Comparison of ENCODE assay signal across 8 cellular contexts in genomic region chr14:33938131-33938949, GRCh38. TPM values are rescaled to one million over a fixed set of nuclear protein-coding genes. Genes with fewer than 3 reads are reported as not detected.
DNase-seq lines count a peak whose midpoint lies in the region; ATAC-seq and TF ChIP-seq lines count a peak whose summit lies in the region.

No MANE protein-coding gene starts in this region.

- H3K27ac ChIP-seq in lower lobe of right lung, result no peak overlapping the region
- H3K27ac ChIP-seq in aorta (ENCODE audit: low read depth in 1 of 2, low read length in 2 of 2), result peak overlapping the region in 1 of 2 donors; percentile 56

- 11 to 15% methylated on average over 20 of the region's 20 CpGs for WGBS in aorta, 2 donors

- DNase-seq in NCI-H2227 (lab: John Stamatoyannopoulos, UW; ENCODE audit: unreplicated experiment) (peak; percentile 81), cerebellum (ENCODE audit: low spot score) (peak; percentile 57), lower lobe of right lung (no peak), aorta (peak; percentile 78 to 86)
- DNase-seq in central memory CD4-positive, alpha-beta T cell, result no peak
- DNase-seq in effector memory CD8-positive, alpha-beta T cell, result no peak

- no peaks in the 10 kb centered on the region for H3K27me3 ChIP-seq in lower lobe of right lung (ENCODE audit: low read depth)
- peaks cover 0 to 1% of the 10 kb centered on the region in 2 donors for H3K27me3 ChIP-seq in aorta (ENCODE audit: control insufficient read depth in 1 of 2, insufficient read depth in 2 of 2, low read length in 1 of 2)

- H3K4me1 Mint-ChIP-seq in effector memory CD8-positive, alpha-beta T cell (ENCODE audit: low read depth in 2 of 2), result no peaks in the 10 kb centered on the region

- no peak for TF ChIP-seq CTCF in lower lobe of right lung (IDR thresholded peaks at IDR 0.05)

- no peak overlapping the region for H3K4me3 Mint-ChIP-seq in effector memory CD8-positive, alpha-beta T cell

- H3K4me1 ChIP-seq in lower lobe of right lung (peaks cover 12% of the 10 kb centered on the region), aorta (ENCODE audit: control insufficient read depth in 1 of 2, insufficient read depth in 2 of 2, low read length in 2 of 2) (peaks cover 0 to 2% of the 10 kb centered on the region in 2 donors)

- H3K9me3 ChIP-seq in lower lobe of right lung (no peaks in the 10 kb centered on the region), aorta (ENCODE audit: control insufficient read depth, low read length) (no peaks in the 10 kb centered on the region)

- no peaks in the 10 kb centered on the region for H3K36me3 Mint-ChIP-seq in effector memory CD8-positive, alpha-beta T cell (ENCODE audit: insufficient read depth)

- H3K9me3 Mint-ChIP-seq in effector memory CD8-positive, alpha-beta T cell, result no peaks in the 10 kb centered on the region

- H3K4me3 ChIP-seq in lower lobe of right lung, result peak overlapping the region; percentile 20
- H3K4me3 ChIP-seq in aorta (ENCODE audit: low read length in 2 of 2), result peak overlapping the region in 1 of 2 donors; percentile 43

- intact Hi-C loops in lower lobe of right lung (cut with DNase I) (no loop called here), aorta (cut with DNase I) (no loop called here)

- no peak overlapping the region for H3K27ac Mint-ChIP-seq in effector memory CD8-positive, alpha-beta T cell

- ATAC-seq in GM21825 (IDR thresholded peaks at IDR 0.05; ENCODE audit: unreplicated experiment) (peak; percentile 62), lower lobe of right lung (peak; percentile 37 to 80), aorta (ENCODE audit: low FRiP score) (peak; percentile 86), GM21390 (IDR thresholded peaks at IDR 0.05; ENCODE audit: unreplicated experiment) (no peak)
- ATAC-seq in effector memory CD8-positive, alpha-beta T cell (replicated peaks), result no peak

- H3K36me3 ChIP-seq in lower lobe of right lung (no peaks in the 10 kb centered on the region), aorta (ENCODE audit: control insufficient read depth in 1 of 2, insufficient read depth in 2 of 2, low read length in 1 of 2) (no peaks in the 10 kb centered on the region)

- no peaks in the 10 kb centered on the region for H3K27me3 Mint-ChIP-seq in effector memory CD8-positive, alpha-beta T cell

RNA-seq across cellular contexts. Expression of gene EGLN3, which starts 12.5 kb away (rescaled TPM):
- 9.2 TPM for total RNA-seq in cerebellum
- total RNA-seq in lower lobe of right lung, result 10.5 TPM
- 10 to 100 TPM; 23.9 to 46.7 TPM for total RNA-seq in aorta
- polyA plus RNA-seq in aorta, result 10 to 100 TPM in 1 of 2 donors, under 1 TPM in 1; 0.33 to 15.7 TPM

Comparison
In these comparisons a context has a peak if more than half of its experiments do, and no peak if none do; other contexts are left out.
1. ATAC-seq: peak in GM21825 (single experiment), lower lobe of right lung (2 of 2) and aorta (single experiment); none in GM21390 (single experiment) and effector memory CD8-positive, alpha-beta T cell (single experiment).
2. DNase-seq: peak in NCI-H2227 (single experiment), cerebellum (single experiment) and aorta (2 of 2); none in lower lobe of right lung (single experiment), central memory CD4-positive, alpha-beta T cell (single experiment) and effector memory CD8-positive, alpha-beta T cell (0 of 3).